Comparison of ENCODE assay signal across 1 cellular context in the genomic region with DNA sequence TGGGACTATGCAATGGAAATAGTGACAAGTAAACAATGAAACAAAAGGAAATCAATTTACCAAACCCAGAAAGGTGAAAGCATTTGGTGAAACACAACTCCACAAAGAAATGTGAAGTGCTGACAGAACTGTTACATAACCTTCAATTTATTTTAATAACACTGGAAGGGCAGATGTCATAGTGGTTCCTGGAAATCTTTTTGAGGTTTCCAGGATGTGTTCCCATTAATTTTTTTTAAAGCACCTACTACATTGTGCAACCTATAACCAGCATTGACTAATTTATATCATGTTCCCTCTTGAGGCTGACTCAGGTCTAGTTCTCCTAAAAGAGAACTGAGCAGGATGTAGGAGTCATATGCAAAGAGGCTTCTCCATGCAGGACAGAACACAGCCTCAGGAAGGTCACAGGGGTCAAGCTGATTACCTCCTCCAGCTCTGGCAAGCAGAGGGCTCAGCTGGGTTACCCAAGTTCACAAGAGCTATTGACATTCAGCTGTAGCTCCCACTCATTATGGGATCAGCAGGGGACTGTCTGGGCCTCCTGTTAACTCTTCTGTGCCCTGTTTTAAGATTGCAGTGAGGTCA.
TF ChIP-seq lines count a peak whose summit lies in the region.

No MANE protein-coding gene starts in this region.

TF ChIP-seq in HepG2, 621 proteins besides CTCF, POLR2A, EP300 and RAD21 (continued from another document):
- TF ChIP-seq, protein P1, sequence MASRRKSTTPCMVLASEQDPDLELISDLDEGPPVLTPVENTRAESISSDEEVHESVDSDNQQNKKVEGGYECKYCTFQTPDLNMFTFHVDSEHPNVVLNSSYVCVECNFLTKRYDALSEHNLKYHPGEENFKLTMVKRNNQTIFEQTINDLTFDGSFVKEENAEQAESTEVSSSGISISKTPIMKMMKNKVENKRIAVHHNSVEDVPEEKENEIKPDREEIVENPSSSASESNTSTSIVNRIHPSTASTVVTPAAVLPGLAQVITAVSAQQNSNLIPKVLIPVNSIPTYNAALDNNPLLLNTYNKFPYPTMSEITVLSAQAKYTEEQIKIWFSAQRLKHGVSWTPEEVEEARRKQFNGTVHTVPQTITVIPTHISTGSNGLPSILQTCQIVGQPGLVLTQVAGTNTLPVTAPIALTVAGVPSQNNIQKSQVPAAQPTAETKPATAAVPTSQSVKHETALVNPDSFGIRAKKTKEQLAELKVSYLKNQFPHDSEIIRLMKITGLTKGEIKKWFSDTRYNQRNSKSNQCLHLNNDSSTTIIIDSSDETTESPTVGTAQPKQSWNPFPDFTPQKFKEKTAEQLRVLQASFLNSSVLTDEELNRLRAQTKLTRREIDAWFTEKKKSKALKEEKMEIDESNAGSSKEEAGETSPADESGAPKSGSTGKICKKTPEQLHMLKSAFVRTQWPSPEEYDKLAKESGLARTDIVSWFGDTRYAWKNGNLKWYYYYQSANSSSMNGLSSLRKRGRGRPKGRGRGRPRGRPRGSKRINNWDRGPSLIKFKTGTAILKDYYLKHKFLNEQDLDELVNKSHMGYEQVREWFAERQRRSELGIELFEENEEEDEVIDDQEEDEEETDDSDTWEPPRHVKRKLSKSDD (CRISPR knock-in tag; IDR thresholded peaks at IDR 0.05; ENCODE audit: low read depth) = no peak
- TF ChIP-seq FOXK1 (CRISPR knock-in tag; IDR thresholded peaks at IDR 0.05; ENCODE audit: borderline replicate concordance, low read depth) = peak; percentile 66
